In the genomic region with DNA sequence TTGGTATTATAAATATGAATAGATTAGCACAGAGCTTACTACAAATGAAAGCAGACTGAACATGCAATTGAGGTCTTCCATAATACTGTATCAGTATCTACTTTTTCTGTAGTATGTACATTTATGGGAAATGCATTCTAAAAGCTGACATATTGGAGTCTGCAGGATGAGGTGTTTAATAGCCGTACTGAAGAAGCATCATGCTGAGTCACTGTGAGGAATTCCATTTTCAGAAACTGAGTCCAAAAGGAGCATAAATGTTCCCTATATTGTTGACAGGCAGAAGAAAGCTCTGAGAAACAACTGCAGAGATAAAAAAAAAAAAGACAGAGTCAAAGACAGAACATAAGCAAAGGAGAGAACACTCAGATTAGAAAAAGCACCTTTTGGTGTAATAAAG, we compare ENCODE assay signal across 20 cellular contexts.
DNase-seq lines count a peak whose midpoint lies in the region; ATAC-seq, FAIRE-seq and TF ChIP-seq lines count a peak whose summit lies in the region.
"Had no signal": no experiment of that assay in that cellular context is flagged by ENCODE, and none has a peak within 500 bp of the region (broad histone marks: within the 10 kb centered on the region; RNA-seq: fewer than 3 reads in every experiment).

No MANE protein-coding gene starts in this region.

- H3K27ac Mint-ChIP-seq in HFFc6 = peak overlapping the region; percentile 85
- H3K27ac Mint-ChIP-seq in astrocyte (ENCODE audit: unreplicated experiment) = peak overlapping the region; percentile 68
- H3K27ac Mint-ChIP-seq: CD14-positive monocyte had no signal

- no peaks in the 10 kb centered on the region for H4K20me1 ChIP-seq in astrocyte (ENCODE audit: insufficient read depth, low read length)

- 79 to 86% methylated on average over 1 of the region's 1 CpG for WGBS in thyroid gland, 2 donors

- H3K4me1 ChIP-seq in ACC112 (ENCODE audit: control insufficient read depth, insufficient read depth, low read length, unreplicated experiment) = peaks cover 35% of the 10 kb centered on the region
- peaks cover 11% of the 10 kb centered on the region for H3K4me1 ChIP-seq in astrocyte (ENCODE audit: insufficient read depth, low read length)
- no peaks in the 10 kb centered on the region for H3K4me1 ChIP-seq in thyroid gland

- H3K4me3 Mint-ChIP-seq in HFFc6 = peak overlapping the region; percentile 25; the same call in 1 of the 2 replicates
- H3K4me3 Mint-ChIP-seq in astrocyte (ENCODE audit: unreplicated experiment) = no peak overlapping the region
- H3K4me3 Mint-ChIP-seq: CD14-positive monocyte had no signal

- no peak for TF ChIP-seq CTCF in HFFc6 (IDR thresholded peaks at IDR 0.05)
- no peak for TF ChIP-seq CTCF in astrocyte (IDR thresholded peaks at IDR 0.05; ENCODE audit: insufficient read depth, low read depth, low read length)
- TF ChIP-seq CTCF in foreskin fibroblast (IDR thresholded peaks at IDR 0.05; ENCODE audit: low read depth, low read length) = no peak
- TF ChIP-seq CTCF in thyroid gland (IDR thresholded peaks at IDR 0.05) = no peak

- no peak overlapping the region for H3K4me2 ChIP-seq in astrocyte (ENCODE audit: low read length)

- peaks cover 23% of the 10 kb centered on the region; the same call in 1 of the 2 replicates for H3K36me3 Mint-ChIP-seq in HFFc6 (ENCODE audit: low read depth)
- no peaks in the 10 kb centered on the region for H3K36me3 Mint-ChIP-seq in astrocyte (ENCODE audit: low read depth, unreplicated experiment)
- H3K36me3 Mint-ChIP-seq: CD14-positive monocyte had no signal

- no peaks in the 10 kb centered on the region for H3K27me3 Mint-ChIP-seq in HFFc6 (ENCODE audit: insufficient read depth)
- H3K27me3 Mint-ChIP-seq in astrocyte (ENCODE audit: low read depth, unreplicated experiment) = no peaks in the 10 kb centered on the region

- H3K4me1 Mint-ChIP-seq in HFFc6 (ENCODE audit: low read depth) (0 out of 2 replicates have a peak, but pooled peaks cover 7% of the 10 kb centered on the region), astrocyte (ENCODE audit: low read depth, unreplicated experiment) (peaks cover 21% of the 10 kb centered on the region)
- H3K4me1 Mint-ChIP-seq: CD14-positive monocyte had no signal

- no peak overlapping the region for H3K4me3 ChIP-seq in ACC112 (ENCODE audit: low read depth, low read length)
- H3K4me3 ChIP-seq in astrocyte (ENCODE audit: insufficient read depth, low read depth, low read length) = no peak overlapping the region
- no peak overlapping the region for H3K4me3 ChIP-seq in foreskin fibroblast (ENCODE audit: low read depth in 1 of 2, low read length in 2 of 2)
- no peak overlapping the region for H3K4me3 ChIP-seq in thyroid gland (replicated peaks in 1 of 3)

- H3K9me3 Mint-ChIP-seq in HFFc6 (peaks cover 17% of the 10 kb centered on the region), astrocyte (ENCODE audit: unreplicated experiment) (peaks cover 5% of the 10 kb centered on the region)

- H3K27me3 ChIP-seq in ACC112 (ENCODE audit: insufficient read depth, low read length) (no peaks in the 10 kb centered on the region), astrocyte (ENCODE audit: insufficient read depth, low read length) (no peaks in the 10 kb centered on the region), thyroid gland (no peaks in the 10 kb centered on the region)

- H3K9me3 ChIP-seq in astrocyte (ENCODE audit: insufficient read depth, low read depth, low read length) (no peaks in the 10 kb centered on the region), thyroid gland (no peaks in the 10 kb centered on the region)

- ATAC-seq in left cardiac atrium (no peak), HG03095 (IDR thresholded peaks at IDR 0.05; ENCODE audit: unreplicated experiment) (no peak)

- peak; percentile 39 for DNase-seq in HFFc6
- peak; percentile 19 for DNase-seq in astrocyte (ENCODE audit: low read depth)
- DNase-seq in foreskin fibroblast = peak; percentile 59 to 75
- no peak for DNase-seq in left cardiac atrium
- DNase-seq in substantia nigra (lab: John Stamatoyannopoulos, UW) = no peak
- DNase-seq in thyroid gland = no peak
- DNase-seq: COR-L47; DMS153; NCI-H1436; NCI-H2029 treated with DMSO at 0.1 percent for 48 hours; NCI-H2227 treated with DMSO at 0.1 percent for 48 hours; NCI-H526; NK-92 treated with Interleukin-12 subunit alpha and Interleukin-12 subunit beta, amount 100 ng/mL, for 24 hours; OCI-M1; T-helper 1 cell had no signal

- no peak for TF ChIP-seq POLR2A in thyroid gland (IDR thresholded peaks at IDR 0.05)

- no peak overlapping the region for H3K27ac ChIP-seq in ACC112 (ENCODE audit: low read depth, low read length)
- H3K27ac ChIP-seq in astrocyte (ENCODE audit: low read depth, low read length) = no peak overlapping the region
- H3K27ac ChIP-seq in substantia nigra (ENCODE audit: low read depth, low read length, poor library complexity, severe bottlenecking) = no peak overlapping the region
- no peak overlapping the region for H3K27ac ChIP-seq in thyroid gland

- intact Hi-C loops in left cardiac atrium (cut with DNase I) = no loop called here
- intact Hi-C loops in thyroid gland (cut with DNase I) = no loop called here

- H3K79me2 ChIP-seq in ACC112 (ENCODE audit: control insufficient read depth, insufficient read depth, low read length, unreplicated experiment) (no peaks in the 10 kb centered on the region), astrocyte (ENCODE audit: insufficient read depth, low read length) (no peaks in the 10 kb centered on the region)

- no peak overlapping the region for H3K9ac ChIP-seq in astrocyte (ENCODE audit: low read length)

- H2AFZ ChIP-seq in ACC112 (ENCODE audit: low read length, unreplicated experiment) (peak overlapping the region; percentile 24), astrocyte (ENCODE audit: low read depth, low read length) (no peak overlapping the region)

- no peaks in the 10 kb centered on the region for H3K36me3 ChIP-seq in ACC112 (ENCODE audit: insufficient read depth, low read length)
- no peaks in the 10 kb centered on the region for H3K36me3 ChIP-seq in astrocyte (ENCODE audit: insufficient read depth, low read length)
- no peaks in the 10 kb centered on the region for H3K36me3 ChIP-seq in thyroid gland

- peak; percentile 43 for FAIRE-seq in astrocyte (lab: Jason Lieb, UNC)
- FAIRE-seq: GM12891, H54 had no signal

Comparison
In these comparisons a context has a peak if more than half of its experiments do, and no peak if none do; other contexts are left out.
1. DNase-seq: peak in HFFc6 (single experiment), astrocyte (single experiment) and foreskin fibroblast (2 of 2); none in left cardiac atrium (single experiment), substantia nigra (0 of 49) and thyroid gland (0 of 2).